ENCODE assay signal across 8 cellular contexts in genomic region chr17:8189711-8190477, GRCh38.
A peak's percentile ranks its signal among the peaks of the same experiment; 100 is the strongest.
DNase-seq lines count a peak whose midpoint lies in the region; ATAC-seq and TF ChIP-seq lines count a peak whose summit lies in the region.

TSS of gene BORCS6 (minus strand) at chr17:8190180. CDS start at chr17:8190140, 40 bp downstream.

- H3K4me3 ChIP-seq in AG04449 (ENCODE audit: low read depth, low read length) (peak within 1 kb of the TSS; percentile 79), WI38 (ENCODE audit: low read depth, low read length) (peak within 1 kb of the TSS; percentile 76), cardiac fibroblast (replicated peaks in 1 of 2; ENCODE audit: low read depth in 2 of 2, low read length in 2 of 2) (peak within 1 kb of the TSS; percentile 81 to 89)

- ATAC-seq in GM18873 (IDR thresholded peaks at IDR 0.05; ENCODE audit: low FRiP score, unreplicated experiment) (peak; percentile 55), HG03159 (IDR thresholded peaks at IDR 0.05; ENCODE audit: unreplicated experiment) (peak; percentile 48)

- CTCF ChIA-PET in AG04449 (lab: Yijun Ruan, JAX) = interaction anchor here (1.2 to 3.0 kb wide), 5 partner anchors 10 to 110 kb away, joined by 4 to 16 read pairs (median 6); partner anchors contain the start of gene ALOXE3

- POLR2A ChIA-PET in AG04449 (lab: Yijun Ruan, JAX) = interaction anchor here (0.7 to 1.3 kb wide), 6 partner anchors 17 to 70 kb away, joined by 3 to 8 read pairs (median 6); partner anchors contain the start of genes AURKB and PFAS

- TF ChIP-seq CTCF in AG04449 (IDR thresholded peaks at IDR 0.05; ENCODE audit: insufficient read depth, low read length, missing control alignments) (no peak), WI38 (IDR thresholded peaks at IDR 0.05; ENCODE audit: low read depth, low read length) (no peak), cardiac fibroblast (IDR thresholded peaks at IDR 0.05; ENCODE audit: low read depth, low read length) (no peak)

- DNase-seq in AG04449 (ENCODE audit: low read depth, low spot score) (peak; percentile 93), NCI-H2227 treated with DMSO at 0.1 percent for 48 hours (lab: John Stamatoyannopoulos, UW) (peak; percentile 90), cardiac fibroblast (ENCODE audit: low read depth in 2 of 2) (peak; percentile 99), inferior parietal cortex (ENCODE audit: extremely low spot score) (peak; percentile 98)
- peak; percentile 87 to 93 for DNase-seq in stimulated activated CD4-positive, alpha-beta T cell treated with anti-CD3 and anti-CD28 coated beads, Interleukin-12 subunit alpha, Interleukin-12 subunit beta, amount 100 ng/mL, for 24 hours (ENCODE audit: low read depth in 2 of 2)

Comparison
In these comparisons a context has a peak if more than half of its experiments do, and no peak if none do; other contexts are left out.
1. Peak in every context shown above with its lines: DNase-seq, ATAC-seq and H3K4me3 ChIP-seq.